Comparison of ENCODE assay signal across 10 cellular contexts in genomic region chr22:29489127-29489781, GRCh38. TPM values are rescaled to one million over a fixed set of nuclear protein-coding genes. Genes with fewer than 3 reads are reported as not detected.
"Had no signal": no experiment of that assay in that cellular context is flagged by ENCODE, and none has a peak within 500 bp of the region (broad histone marks: within the 10 kb centered on the region; RNA-seq: fewer than 3 reads in every experiment).

No MANE protein-coding gene starts in this region.

RNA-seq across cellular contexts. Expression of gene NEFH, which starts 9.2 kb away (rescaled TPM):
- total RNA-seq: SJCRH30 had no signal

RNA-seq across cellular contexts. Expression of gene RFPL1, which starts 50.9 kb away (rescaled TPM):
- total RNA-seq: activated CD8-positive, alpha-beta T cell treated with anti-CD3 and anti-CD28 coated beads, Interleukin-2, amount 10 ng/mL, durations not matched to agents 7 days and 5 days; activated naive CD8-positive, alpha-beta T cell treated with anti-CD3 and anti-CD28 coated beads, Interleukin-2, amount 10 ng/mL, durations not matched to agents 7 days and 5 days; adrenal gland; breast epithelium; cerebellum; NCI-H460; Peyer's patch; Right ventricle myocardium superior; SJCRH30 had no signal
- polyA plus RNA-seq: adrenal gland, SK-N-SH had no signal
